ENCODE assay signal across 2 cellular contexts in the genomic region with DNA sequence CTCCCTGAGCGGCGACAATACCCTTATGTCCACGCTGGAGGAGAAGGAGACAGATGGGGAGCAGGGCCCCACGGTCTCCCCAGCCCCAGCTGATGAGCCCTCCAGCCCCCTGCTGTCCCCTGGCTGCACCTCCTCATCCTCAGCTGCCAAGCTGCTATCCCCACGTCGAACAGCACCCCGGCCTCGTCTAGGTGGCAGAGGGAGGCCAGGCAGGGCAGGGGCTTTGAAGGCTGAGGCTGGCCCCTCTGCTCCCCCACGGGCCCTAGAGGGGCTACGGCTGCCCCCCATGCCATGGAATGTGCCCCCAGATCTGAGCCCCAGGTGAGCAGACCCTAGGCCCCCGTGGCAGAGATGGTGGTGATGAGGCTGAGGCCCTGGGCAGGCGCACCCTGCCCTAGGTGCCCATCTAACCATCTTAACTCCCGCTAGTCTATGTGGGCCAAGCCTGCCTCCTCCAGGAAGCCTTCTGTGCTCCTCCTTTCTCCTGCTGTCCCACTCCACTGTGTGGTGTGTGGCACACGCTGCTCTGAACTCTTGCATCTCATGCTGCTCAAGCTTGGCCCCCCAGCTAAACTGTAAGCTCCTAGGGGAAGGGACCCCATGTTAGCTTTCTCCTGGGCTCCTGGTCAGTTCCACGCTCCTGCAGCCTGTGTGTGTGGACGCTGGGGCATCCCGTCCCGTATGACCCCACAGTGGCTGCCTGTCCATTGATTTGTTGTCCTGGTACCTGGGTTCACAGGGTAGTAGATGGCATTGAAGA.
TF ChIP-seq lines count a peak whose summit lies in the region.

No MANE protein-coding gene starts in this region.

TF ChIP-seq in GM12891, 5 proteins besides CTCF, POLR2A, EP300 and RAD21:
- no peak for TF ChIP-seq PAX5 (IDR thresholded peaks at IDR 0.05; ENCODE audit: insufficient read depth, low read length, severe bottlenecking)
- TF ChIP-seq POLR2AphosphoS5 (IDR thresholded peaks at IDR 0.05; ENCODE audit: low read depth, low read length) = peak; percentile 38; the same call in 1 of the 2 replicates

TF ChIP-seq in K562, 482 proteins besides CTCF, POLR2A, EP300 and RAD21:
- TF ChIP-seq KLF16 (IDR thresholded peaks at IDR 0.05) = no peak
- TF ChIP-seq PYGO2 (tag; IDR thresholded peaks at IDR 0.05) = no peak
- peak; percentile 89 for TF ChIP-seq ZFP36 (IDR thresholded peaks at IDR 0.05; ENCODE audit: low read depth, low read length, partially characterized antibody)
- peak; percentile 66 for TF ChIP-seq POLR2G (IDR thresholded peaks at IDR 0.05; ENCODE audit: low read depth, low read length)
